In genomic region chr18:60469396-60469795, GRCh38 we compare ENCODE assay signal across 17 cellular contexts.
"Had no signal": no experiment of that assay in that cellular context is flagged by ENCODE, and none has a peak within 500 bp of the region (broad histone marks: within the 10 kb centered on the region; RNA-seq: fewer than 3 reads in every experiment).

No MANE protein-coding gene starts in this region.

- H3K9me3 ChIP-seq: gastroesophageal sphincter, left lung, neutrophil had no signal

- ATAC-seq: activated CD8-positive, alpha-beta T cell treated with anti-CD3 and anti-CD28 coated beads, Interleukin-2, amount 10 ng/mL, durations not matched to agents 7 days and 5 days; effector memory CD8-positive, alpha-beta T cell; gastroesophageal sphincter; left lung; stimulated activated memory B cell treated with anti-CD40 and anti-IgM and Interleukin-4, amounts not matched to agents 10 μg/mL and 1 μg/mL and 100 μg/mL, for 72 hours had no signal

- H3K36me3 ChIP-seq: gastroesophageal sphincter, left lung, neutrophil had no signal

- H3K27me3 ChIP-seq: gastroesophageal sphincter, left lung, neutrophil had no signal

- H3K4me3 ChIP-seq: gastroesophageal sphincter, left lung had no signal

- H3K4me1 ChIP-seq: gastroesophageal sphincter, left lung had no signal

- H3K27ac ChIP-seq: gastroesophageal sphincter, left lung, neutrophil had no signal

- DNase-seq: activated B cell treated with CpG ODN at 0.5 μM for 24 hours; activated CD4-positive, alpha-beta T cell treated with anti-CD3 and anti-CD28 coated beads for 48 hours; activated CD8-positive, alpha-beta memory T cell treated with anti-CD3 and anti-CD28 coated beads, Interleukin-2, amount 50 U/mL, for 4 hours; activated CD8-positive, alpha-beta T cell treated with anti-CD3 and anti-CD28 coated beads, Interleukin-2, amount 10 ng/mL, durations not matched to agents 7 days and 5 days; activated gamma-delta T cell treated with Interleukin-2 at 50 U/mL for 16 hours; amniotic stem cell; central memory CD4-positive, alpha-beta T cell; effector memory CD8-positive, alpha-beta T cell; islet precursor cell; left lung; naive B cell; posterior cingulate gyrus; retina; stimulated activated CD4-positive, alpha-beta T cell treated with anti-CD3 and anti-CD28 coated beads, Interleukin-2, amount 100 ng/mL, for 48 hours had no signal
